ENCODE assay signal across 16 cellular contexts in genomic region chr11:17918049-17918605, GRCh38.
DNase-seq lines count a peak whose midpoint lies in the region; ATAC-seq and TF ChIP-seq lines count a peak whose summit lies in the region.
"Had no signal": no experiment of that assay in that cellular context is flagged by ENCODE, and none has a peak within 500 bp of the region (broad histone marks: within the 10 kb centered on the region; RNA-seq: fewer than 3 reads in every experiment).

No MANE protein-coding gene starts in this region.

- no peak overlapping the region for H2AFZ ChIP-seq in neuronal stem cell (ENCODE audit: low read length)
- H2AFZ ChIP-seq: GM23248 had no signal

- no peak for TF ChIP-seq POLR2A in suprapubic skin (IDR thresholded peaks at IDR 0.05)

- H2BK5ac ChIP-seq in neuronal stem cell (ENCODE audit: low read length): no peak overlapping the region

- H3K27me3 ChIP-seq in HUES64 (ENCODE audit: insufficient read depth, low read length) (no peaks in the 10 kb centered on the region), iPS-20b (ENCODE audit: insufficient read depth, low read length) (no peaks in the 10 kb centered on the region), suprapubic skin (no peaks in the 10 kb centered on the region), neuronal stem cell (ENCODE audit: control insufficient read depth in 3 of 3, insufficient read depth in 3 of 3, low read depth in 1 of 3, low read length in 3 of 3) (no peaks in the 10 kb centered on the region)

- no peak overlapping the region for H2BK120ac ChIP-seq in neuronal stem cell (ENCODE audit: low read depth, low read length)

- 79% methylated on average over 1 of the region's 1 CpG for WGBS in HUES64
- 87% methylated on average over 1 of the region's 1 CpG for WGBS in suprapubic skin
- WGBS in neuronal stem cell (ENCODE audit: extremely low coverage in 2 of 2, insufficient read length in 2 of 2, insufficient replicate concordance in 1 of 2), 2 donors: no CpG with 5 or more reads among the region's 1 CpG

- ATAC-seq in GM21423 (IDR thresholded peaks at IDR 0.05; ENCODE audit: unreplicated experiment): no peak
- ATAC-seq: CD8-positive, alpha-beta T cell had no signal

- no peak overlapping the region for H2AK5ac ChIP-seq in neuronal stem cell (ENCODE audit: low read depth, low read length)

- no peak overlapping the region for H4K8ac ChIP-seq in neuronal stem cell (ENCODE audit: low read depth, low read length)

- H3K9me3 Mint-ChIP-seq in immature natural killer cell: no peaks in the 10 kb centered on the region
- H3K9me3 Mint-ChIP-seq: CD14-positive monocyte; CD8-positive, alpha-beta T cell had no signal

- no peak overlapping the region for H3K4me3 Mint-ChIP-seq in immature natural killer cell
- H3K4me3 Mint-ChIP-seq: CD14-positive monocyte; CD8-positive, alpha-beta T cell had no signal

- no peak overlapping the region for H2BK15ac ChIP-seq in neuronal stem cell (ENCODE audit: low read length)

- no peak overlapping the region for H3K27ac Mint-ChIP-seq in immature natural killer cell
- H3K27ac Mint-ChIP-seq: CD8-positive, alpha-beta T cell had no signal

- H3K14ac ChIP-seq in neuronal stem cell (ENCODE audit: low read length): no peak overlapping the region

- H3K4me1 ChIP-seq in HUES64 (ENCODE audit: insufficient read depth, low read length): peaks cover 27% of the 10 kb centered on the region
- H3K4me1 ChIP-seq in iPS-20b (ENCODE audit: insufficient read depth, low read length): peaks cover 17% of the 10 kb centered on the region; the same call in 1 of the 2 replicates
- H3K4me1 ChIP-seq in suprapubic skin: peaks cover 9% of the 10 kb centered on the region
- H3K4me1 ChIP-seq in neuronal stem cell (ENCODE audit: control insufficient read depth in 2 of 2, insufficient read depth in 1 of 2, low read depth in 1 of 2, low read length in 2 of 2): peaks cover 4 to 12% of the 10 kb centered on the region in 2 donors
- H3K4me1 ChIP-seq: HAP-1 had no signal

- H3K9ac ChIP-seq in HUES64 (ENCODE audit: low read depth, low read length) (no peak overlapping the region), iPS-20b (ENCODE audit: low read depth, low read length) (no peak overlapping the region), neuronal stem cell (ENCODE audit: low read depth, low read length, poor library complexity) (no peak overlapping the region)
- H3K9ac ChIP-seq: GM23248 had no signal

- no peaks in the 10 kb centered on the region for H3K9me3 ChIP-seq in HUES64 (ENCODE audit: insufficient read depth, low read depth, low read length)
- H3K9me3 ChIP-seq in iPS-20b (ENCODE audit: insufficient read depth, low read depth, low read length): no peaks in the 10 kb centered on the region
- no peaks in the 10 kb centered on the region for H3K9me3 ChIP-seq in suprapubic skin
- peaks cover 0 to 2% of the 10 kb centered on the region in 2 donors for H3K9me3 ChIP-seq in neuronal stem cell (replicated peaks in 1 of 2; ENCODE audit: control insufficient read depth in 2 of 2, insufficient read depth in 1 of 2, low read depth in 1 of 2, low read length in 2 of 2)
- H3K9me3 ChIP-seq: HAP-1 had no signal

- no peak overlapping the region for H2BK12ac ChIP-seq in neuronal stem cell (ENCODE audit: low read length)

- H3K36me3 ChIP-seq in HUES64 (ENCODE audit: insufficient read depth, low read length): no peaks in the 10 kb centered on the region
- no peaks in the 10 kb centered on the region for H3K36me3 ChIP-seq in iPS-20b (ENCODE audit: insufficient read depth, low read depth, low read length)
- H3K36me3 ChIP-seq in suprapubic skin: peaks cover 9% of the 10 kb centered on the region
- H3K36me3 ChIP-seq in neuronal stem cell (replicated peaks in 1 of 2; ENCODE audit: control insufficient read depth in 2 of 2, insufficient read depth in 2 of 2, low read length in 2 of 2): peaks cover 0 to 19% of the 10 kb centered on the region in 2 donors

- no peaks in the 10 kb centered on the region for H3K79me1 ChIP-seq in neuronal stem cell (ENCODE audit: low read depth, low read length)

- H3K4ac ChIP-seq in neuronal stem cell (ENCODE audit: low read length): no peak overlapping the region

- no peaks in the 10 kb centered on the region for H3K27me3 Mint-ChIP-seq in immature natural killer cell (ENCODE audit: low read depth in 3 of 3)

- H3K27ac ChIP-seq in HUES64 (ENCODE audit: low read depth, low read length) (peak overlapping the region; percentile 66; the same call in 1 of the 2 replicates), iPS-20b (ENCODE audit: low read length) (no peak overlapping the region), suprapubic skin (no peak overlapping the region), neuronal stem cell (replicated peaks; ENCODE audit: low read length) (no peak overlapping the region)
- H3K27ac ChIP-seq: 22Rv1, GM23248 had no signal

- H3K4me3 ChIP-seq in HUES64 (ENCODE audit: low read length): no peak overlapping the region
- H3K4me3 ChIP-seq in choroid plexus epithelial cell (ENCODE audit: low read depth, low read length): no peak overlapping the region
- peak overlapping the region; percentile 29; the same call in 1 of the 2 replicates for H3K4me3 ChIP-seq in iPS-20b (ENCODE audit: low read length)
- H3K4me3 ChIP-seq in suprapubic skin: no peak overlapping the region
- H3K4me3 ChIP-seq in neuronal stem cell (ENCODE audit: low read length in 2 of 2): no peak overlapping the region
- H3K4me3 ChIP-seq: GM23248, HAP-1 had no signal

- DNase-seq in DMS 273 (lab: John Stamatoyannopoulos, UW; ENCODE audit: unreplicated experiment) (peak; percentile 80), choroid plexus epithelial cell (ENCODE audit: low read depth) (peak; percentile 57), suprapubic skin (ENCODE audit: low spot score in 2 of 2) (no peak), neuronal stem cell (ENCODE audit: low spot score) (no peak), immature natural killer cell (no peak)
- DNase-seq: CD8-positive, alpha-beta T cell; COR-L47; DMS53; GF-D8; GM23248 had no signal

- no peak overlapping the region for H3K18ac ChIP-seq in neuronal stem cell (ENCODE audit: low read length)

- no peak overlapping the region for H3K4me2 ChIP-seq in neuronal stem cell (ENCODE audit: insufficient read depth, low read length, poor library complexity, severe bottlenecking)

- no peak overlapping the region for H3K23ac ChIP-seq in neuronal stem cell (ENCODE audit: low read depth, low read length, poor library complexity)

- no peak overlapping the region for H4K91ac ChIP-seq in neuronal stem cell (ENCODE audit: low read depth, low read length, poor library complexity)

- no peaks in the 10 kb centered on the region for H3K4me1 Mint-ChIP-seq in immature natural killer cell

- H3K36me3 Mint-ChIP-seq in immature natural killer cell: peaks cover 14 to 38% (median 30%) of the 10 kb centered on the region in 3 donors

- TF ChIP-seq EP300 in suprapubic skin (IDR thresholded peaks at IDR 0.05): no peak

- TF ChIP-seq CTCF in choroid plexus epithelial cell (conservative IDR thresholded peaks at IDR 0.05; ENCODE audit: low read depth, low read length): no peak
- no peak for TF ChIP-seq CTCF in suprapubic skin (IDR thresholded peaks at IDR 0.05)

Comparison
In these comparisons a context has a peak if more than half of its experiments do, and no peak if none do; other contexts are left out.
1. DNase-seq: peak in DMS 273 (single experiment) and choroid plexus epithelial cell (single experiment); none in suprapubic skin (0 of 2), neuronal stem cell (single experiment) and immature natural killer cell (0 of 3).